ENCODE assay signal across 24 cellular contexts in the genomic region with DNA sequence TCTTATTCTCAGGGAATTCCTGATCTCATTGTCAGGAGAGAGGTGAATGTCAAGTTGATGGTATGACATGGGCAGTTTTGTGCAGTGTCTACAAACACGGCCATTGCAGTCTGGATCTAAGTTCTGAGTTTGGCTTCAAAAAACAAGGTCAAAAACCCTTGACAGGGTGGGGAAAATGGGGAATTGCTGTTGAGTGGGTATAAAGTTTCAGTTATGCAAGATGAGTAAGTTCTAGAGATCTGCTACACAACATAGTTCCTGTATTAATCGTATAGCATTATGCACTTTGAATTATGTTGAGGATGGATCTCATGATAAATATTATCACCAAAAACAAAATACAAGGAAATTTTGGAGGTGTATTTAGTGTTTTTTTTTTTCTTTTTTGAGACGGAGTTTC. TPM values are rescaled to one million over a fixed set of nuclear protein-coding genes. Genes with fewer than 3 reads are reported as not detected.
DNase-seq lines count a peak whose midpoint lies in the region; ATAC-seq and TF ChIP-seq lines count a peak whose summit lies in the region.
"Had no signal": no experiment of that assay in that cellular context is flagged by ENCODE, and none has a peak within 500 bp of the region (broad histone marks: within the 10 kb centered on the region; RNA-seq: fewer than 3 reads in every experiment).

No MANE protein-coding gene starts in this region.

- peaks cover 11% of the 10 kb centered on the region for H3K36me3 Mint-ChIP-seq in activated T-cell treated with anti-CD3 and anti-CD28 coated beads, Interleukin-2, amount 50 U/mL, for 4 hours (ENCODE audit: insufficient read depth)
- H3K36me3 Mint-ChIP-seq in activated T-helper 17 cell treated with anti-CD3 and anti-CD28 coated beads, Interleukin-2, amount 50 U/mL, for 72 hours (ENCODE audit: low read depth): peaks cover 31% of the 10 kb centered on the region
- H3K36me3 Mint-ChIP-seq in mesothelial cell of epicardium: peaks cover 14% of the 10 kb centered on the region

- H3K36me3 ChIP-seq in upper lobe of right lung: peaks cover 28% of the 10 kb centered on the region

- H3K27me3 ChIP-seq in upper lobe of right lung: no peaks in the 10 kb centered on the region
- H3K27me3 ChIP-seq: BLaER1, heart right ventricle, pancreas, right atrium auricular region, spleen had no signal

- no peak for DNase-seq in activated T-cell treated with anti-CD3 and anti-CD28 coated beads, Interleukin-2, amount 50 U/mL, for 4 hours
- DNase-seq in activated T-cell treated with anti-CD3 and anti-CD28 coated beads, Interleukin-2, amount 50 U/mL, for 48 hours: no peak
- DNase-seq in MV-4-11 (lab: John Stamatoyannopoulos, UW) (peak; percentile 55), upper lobe of right lung (no peak), mesothelial cell of epicardium (ENCODE audit: low spot score in 2 of 2, unreplicated experiment in 2 of 2) (no peak)
- DNase-seq: ACHN; Calu3; H7; heart right ventricle; left colon; naive thymus-derived CD8-positive, alpha-beta T cell; NCI-H187; pancreas; spleen; stimulated activated CD4-positive, alpha-beta T cell treated with anti-CD3 and anti-CD28 coated beads, Interleukin-4, amount 100 ng/mL, for 24 hours; T1000; trophoblast cell had no signal

- H3K4me1 ChIP-seq in upper lobe of right lung: peaks cover 3% of the 10 kb centered on the region
- H3K4me1 ChIP-seq: pancreas, right atrium auricular region had no signal

- H3K27me3 Mint-ChIP-seq in activated T-cell treated with anti-CD3 and anti-CD28 coated beads, Interleukin-2, amount 50 U/mL, for 4 hours (ENCODE audit: low read depth): no peaks in the 10 kb centered on the region
- no peaks in the 10 kb centered on the region for H3K27me3 Mint-ChIP-seq in activated T-helper 17 cell treated with anti-CD3 and anti-CD28 coated beads, Interleukin-2, amount 50 U/mL, for 72 hours
- H3K27me3 Mint-ChIP-seq in mesothelial cell of epicardium (ENCODE audit: low read depth): no peaks in the 10 kb centered on the region
- H3K27me3 Mint-ChIP-seq: activated naive CD4-positive, alpha-beta T cell treated with anti-CD3 and anti-CD28 coated beads, Interleukin-2, amount 50 U/mL, for 24 hours; central memory CD8-positive, alpha-beta T cell; naive thymus-derived CD8-positive, alpha-beta T cell had no signal

- H3K4me3 ChIP-seq in upper lobe of right lung: no peak overlapping the region
- H3K4me3 ChIP-seq: BLaER1, heart right ventricle, pancreas, right atrium auricular region, spleen had no signal

- no peak overlapping the region for H3K4me3 Mint-ChIP-seq in activated T-cell treated with anti-CD3 and anti-CD28 coated beads, Interleukin-2, amount 50 U/mL, for 4 hours
- peak overlapping the region; percentile 45 for H3K4me3 Mint-ChIP-seq in activated T-helper 17 cell treated with anti-CD3 and anti-CD28 coated beads, Interleukin-2, amount 50 U/mL, for 72 hours
- H3K4me3 Mint-ChIP-seq in mesothelial cell of epicardium: no peak overlapping the region
- H3K4me3 Mint-ChIP-seq: activated naive CD4-positive, alpha-beta T cell treated with anti-CD3 and anti-CD28 coated beads, Interleukin-2, amount 50 U/mL, for 24 hours; central memory CD8-positive, alpha-beta T cell; naive thymus-derived CD8-positive, alpha-beta T cell had no signal

- no peak overlapping the region for H3K27ac ChIP-seq in upper lobe of right lung
- H3K27ac ChIP-seq: BLaER1, heart right ventricle, pancreas, right atrium auricular region, spleen had no signal

- no peaks in the 10 kb centered on the region for H3K9me3 ChIP-seq in upper lobe of right lung
- H3K9me3 ChIP-seq: BLaER1, heart right ventricle, pancreas, right atrium auricular region, spleen had no signal

- H3K27ac Mint-ChIP-seq in activated T-helper 17 cell treated with anti-CD3 and anti-CD28 coated beads, Interleukin-2, amount 50 U/mL, for 72 hours: peak overlapping the region; percentile 38
- no peak overlapping the region for H3K27ac Mint-ChIP-seq in mesothelial cell of epicardium
- H3K27ac Mint-ChIP-seq: activated naive CD4-positive, alpha-beta T cell treated with anti-CD3 and anti-CD28 coated beads, Interleukin-2, amount 50 U/mL, for 24 hours had no signal

- H3K4me1 Mint-ChIP-seq in activated T-cell treated with anti-CD3 and anti-CD28 coated beads, Interleukin-2, amount 50 U/mL, for 4 hours (ENCODE audit: low read depth): peaks cover 16% of the 10 kb centered on the region
- H3K4me1 Mint-ChIP-seq in activated T-helper 17 cell treated with anti-CD3 and anti-CD28 coated beads, Interleukin-2, amount 50 U/mL, for 72 hours: peaks cover 11% of the 10 kb centered on the region
- no peaks in the 10 kb centered on the region for H3K4me1 Mint-ChIP-seq in mesothelial cell of epicardium

- intact Hi-C loops in upper lobe of right lung (cut with DNase I): no loop called here

- no peaks in the 10 kb centered on the region for H3K9me3 Mint-ChIP-seq in activated T-cell treated with anti-CD3 and anti-CD28 coated beads, Interleukin-2, amount 50 U/mL, for 4 hours
- no peaks in the 10 kb centered on the region for H3K9me3 Mint-ChIP-seq in activated T-helper 17 cell treated with anti-CD3 and anti-CD28 coated beads, Interleukin-2, amount 50 U/mL, for 72 hours
- no peaks in the 10 kb centered on the region for H3K9me3 Mint-ChIP-seq in mesothelial cell of epicardium
- H3K9me3 Mint-ChIP-seq: activated naive CD4-positive, alpha-beta T cell treated with anti-CD3 and anti-CD28 coated beads, Interleukin-2, amount 50 U/mL, for 24 hours; central memory CD8-positive, alpha-beta T cell; naive thymus-derived CD8-positive, alpha-beta T cell had no signal

- peak; percentile 72 to 73 for ATAC-seq in activated T-cell treated with anti-CD3 and anti-CD28 coated beads, Interleukin-2, amount 50 U/mL, for 4 hours
- ATAC-seq in activated T-helper 17 cell treated with anti-CD3 and anti-CD28 coated beads, Interleukin-2, amount 50 U/mL, for 72 hours (replicated peaks): peak; percentile 79
- ATAC-seq in upper lobe of right lung (peak; percentile 53), HG03039 (IDR thresholded peaks at IDR 0.05; ENCODE audit: unreplicated experiment) (no peak), GM18519 (IDR thresholded peaks at IDR 0.05; ENCODE audit: low FRiP score, unreplicated experiment) (no peak)
- ATAC-seq: heart right ventricle; left colon; naive thymus-derived CD8-positive, alpha-beta T cell; pancreas had no signal

- no peak for TF ChIP-seq CTCF in upper lobe of right lung (IDR thresholded peaks at IDR 0.05)
- TF ChIP-seq CTCF in mesothelial cell of epicardium (IDR thresholded peaks at IDR 0.05; ENCODE audit: unreplicated experiment): no peak

RNA-seq across cellular contexts. Expression of gene CARMIL2, which starts 36.6 kb away (rescaled TPM):
- 100 to 1,000 TPM; 204 to 221 (median 207) TPM for total RNA-seq in activated T-cell treated with anti-CD3 and anti-CD28 coated beads, Interleukin-2, amount 50 U/mL, for 4 hours
- 100 to 1,000 TPM; 134 to 169 TPM for total RNA-seq in activated T-helper 17 cell treated with anti-CD3 and anti-CD28 coated beads, Interleukin-2, amount 50 U/mL, for 72 hours
- total RNA-seq in upper lobe of right lung (6.3 TPM), mesothelial cell of epicardium (6.7 to 10.2 TPM (median 8.0 TPM) in 3 replicates)

RNA-seq across cellular contexts. Expression of gene CTCF, which starts 46.0 kb away (rescaled TPM):
- 10 to 100 TPM; 53.7 to 59.3 (median 54.0) TPM for total RNA-seq in activated T-cell treated with anti-CD3 and anti-CD28 coated beads, Interleukin-2, amount 50 U/mL, for 4 hours
- total RNA-seq in activated T-helper 17 cell treated with anti-CD3 and anti-CD28 coated beads, Interleukin-2, amount 50 U/mL, for 72 hours: 10 to 100 TPM; 41.2 to 49.4 TPM
- total RNA-seq in upper lobe of right lung: 36.0 TPM
- total RNA-seq in mesothelial cell of epicardium: 58.0 to 61.4 TPM (median 60.5 TPM) in 3 replicates

RNA-seq across cellular contexts. Expression of gene ACD, which starts 51.7 kb away (rescaled TPM):
- total RNA-seq in activated T-cell treated with anti-CD3 and anti-CD28 coated beads, Interleukin-2, amount 50 U/mL, for 4 hours: 10 to 100 TPM; 87.5 to 89.7 (median 89.4) TPM
- 10 to 100 TPM; 37.5 to 63.4 TPM for total RNA-seq in activated T-helper 17 cell treated with anti-CD3 and anti-CD28 coated beads, Interleukin-2, amount 50 U/mL, for 72 hours
- total RNA-seq in upper lobe of right lung (14.3 TPM), mesothelial cell of epicardium (24.5 to 27.9 TPM (median 25.8 TPM) in 3 replicates)

RNA-seq across cellular contexts. Expression of gene PARD6A, which starts 52.4 kb away (rescaled TPM):
- total RNA-seq in activated T-cell treated with anti-CD3 and anti-CD28 coated beads, Interleukin-2, amount 50 U/mL, for 4 hours: 10 to 100 TPM; 12.0 to 12.5 (median 12.5) TPM
- total RNA-seq in activated T-helper 17 cell treated with anti-CD3 and anti-CD28 coated beads, Interleukin-2, amount 50 U/mL, for 72 hours: 10 to 100 TPM; 10.7 to 16.5 TPM
- total RNA-seq in upper lobe of right lung (4.7 TPM), mesothelial cell of epicardium (1.9 to 2.2 TPM (median 1.9 TPM) in 3 replicates)

RNA-seq across cellular contexts. Expression of gene ENKD1, which starts 58.2 kb away (rescaled TPM):
- 10 to 100 TPM; 13.9 to 16.7 (median 14.1) TPM for total RNA-seq in activated T-cell treated with anti-CD3 and anti-CD28 coated beads, Interleukin-2, amount 50 U/mL, for 4 hours
- total RNA-seq in activated T-helper 17 cell treated with anti-CD3 and anti-CD28 coated beads, Interleukin-2, amount 50 U/mL, for 72 hours: 1 to 10 TPM; 9.1 to 9.4 TPM
- total RNA-seq in upper lobe of right lung (14.5 TPM), mesothelial cell of epicardium (11.7 to 13.0 TPM (median 12.8 TPM) in 3 replicates)

Comparison
In these comparisons a context has a peak if more than half of its experiments do, and no peak if none do; other contexts are left out.
1. ATAC-seq: peak in activated T-cell treated with anti-CD3 and anti-CD28 coated beads, Interleukin-2, amount 50 U/mL, for 4 hours (2 of 2), activated T-helper 17 cell treated with anti-CD3 and anti-CD28 coated beads, Interleukin-2, amount 50 U/mL, for 72 hours (single experiment) and upper lobe of right lung (single experiment); none in HG03039 (single experiment) and GM18519 (single experiment).
2. RNA of gene CARMIL2, which starts 36.6 kb away (total RNA-seq): 204 to 221 TPM in activated T-cell treated with anti-CD3 and anti-CD28 coated beads, Interleukin-2, amount 50 U/mL, for 4 hours and 134 to 169 TPM in activated T-helper 17 cell treated with anti-CD3 and anti-CD28 coated beads, Interleukin-2, amount 50 U/mL, for 72 hours; 6.7 to 10.2 TPM in mesothelial cell of epicardium and 6.3 TPM in upper lobe of right lung (single experiment); every median in the first group is over 10 times any median in the second.